Comparison of ENCODE assay signal across 20 cellular contexts in the genomic region with DNA sequence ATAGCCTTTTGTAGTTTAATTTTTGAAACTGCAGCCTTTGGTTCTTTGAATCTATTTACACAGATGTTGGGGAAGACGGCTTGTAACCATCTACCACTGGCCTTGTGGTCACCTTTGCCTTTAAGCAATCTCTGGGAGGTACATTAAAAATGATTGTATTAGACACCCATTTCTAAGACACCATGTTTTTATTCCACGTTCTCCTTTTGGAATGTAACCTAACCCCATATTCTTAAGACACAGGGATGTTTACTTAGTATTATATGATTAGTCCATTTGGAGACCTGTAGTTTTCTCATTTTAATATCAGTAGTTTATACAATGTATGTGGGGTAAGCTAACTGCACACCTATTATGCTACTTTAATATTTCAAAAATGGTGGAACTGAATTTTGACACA.
DNase-seq lines count a peak whose midpoint lies in the region; ATAC-seq and TF ChIP-seq lines count a peak whose summit lies in the region.
"Had no signal": no experiment of that assay in that cellular context is flagged by ENCODE, and none has a peak within 500 bp of the region (broad histone marks: within the 10 kb centered on the region; RNA-seq: fewer than 3 reads in every experiment).

No MANE protein-coding gene starts in this region.

- no peaks in the 10 kb centered on the region for H3K36me3 Mint-ChIP-seq in osteocyte (ENCODE audit: unreplicated experiment)
- no peaks in the 10 kb centered on the region for H3K36me3 Mint-ChIP-seq in activated CD8-positive, alpha-beta T cell treated with anti-CD3 and anti-CD28 coated beads, Interleukin-2, amount 10 ng/mL, durations not matched to agents 7 days and 5 days (ENCODE audit: low read depth)
- H3K36me3 Mint-ChIP-seq: CD4-positive, alpha-beta memory T cell; IgD-negative memory B cell had no signal

- BruUV-seq in PC-3 (replicated peaks; lab: Mats Ljungman, UMichigan) = no TSS peak

- H3K27me3 Mint-ChIP-seq in osteocyte (ENCODE audit: unreplicated experiment) = no peaks in the 10 kb centered on the region
- H3K27me3 Mint-ChIP-seq in activated CD8-positive, alpha-beta T cell treated with anti-CD3 and anti-CD28 coated beads, Interleukin-2, amount 10 ng/mL, durations not matched to agents 7 days and 5 days (ENCODE audit: low read depth) = no peaks in the 10 kb centered on the region
- H3K27me3 Mint-ChIP-seq: CD4-positive, alpha-beta memory T cell; IgD-negative memory B cell had no signal

- H3K27me3 ChIP-seq in GM23248 (replicated peaks; ENCODE audit: insufficient read depth) (no peaks in the 10 kb centered on the region), PC-3 (ENCODE audit: low read length) (peaks cover 5% of the 10 kb centered on the region; the same call in 1 of the 2 replicates)
- H3K27me3 ChIP-seq: BE2C, SJSA1 had no signal

- in situ Hi-C loops in GM23248 (cut with MboI) = no loop called here

- no peak overlapping the region for H3K4me3 Mint-ChIP-seq in osteocyte (ENCODE audit: unreplicated experiment)
- no peak overlapping the region for H3K4me3 Mint-ChIP-seq in activated CD8-positive, alpha-beta T cell treated with anti-CD3 and anti-CD28 coated beads, Interleukin-2, amount 10 ng/mL, durations not matched to agents 7 days and 5 days
- H3K4me3 Mint-ChIP-seq: CD4-positive, alpha-beta memory T cell; IgD-negative memory B cell had no signal

- no peaks in the 10 kb centered on the region for H4K20me1 ChIP-seq in GM23248 (ENCODE audit: insufficient read depth)
- no peaks in the 10 kb centered on the region for H4K20me1 ChIP-seq in PC-3 (ENCODE audit: low read length)

- peak; percentile 63 for ATAC-seq in PC-3
- no peak for ATAC-seq in activated CD8-positive, alpha-beta T cell treated with anti-CD3 and anti-CD28 coated beads, Interleukin-2, amount 10 ng/mL, durations not matched to agents 7 days and 5 days
- ATAC-seq in GM18861 (IDR thresholded peaks at IDR 0.05; ENCODE audit: unreplicated experiment) = no peak
- ATAC-seq: GM12878 had no signal

- H3F3A ChIP-seq in GM23248 (ENCODE audit: insufficient read depth) (peaks cover 11% of the 10 kb centered on the region; the same call in 1 of the 2 replicates), PC-3 (ENCODE audit: low read length, unreplicated experiment) (no peaks in the 10 kb centered on the region)

- no peak for TF ChIP-seq CTCF in PC-3 (conservative IDR thresholded peaks at IDR 0.05; ENCODE audit: low read depth, low read length)
- TF ChIP-seq CTCF in osteocyte (IDR thresholded peaks at IDR 0.05) = no peak

- no peak for DNase-seq in GM23248
- peak; percentile 42 for DNase-seq in PC-3
- DNase-seq in fibroblast of gingiva (ENCODE audit: low read depth) = peak; percentile 41
- DNase-seq in osteocyte (ENCODE audit: extremely low spot score, unreplicated experiment) = no peak
- DNase-seq in activated CD8-positive, alpha-beta T cell treated with anti-CD3 and anti-CD28 coated beads, Interleukin-2, amount 10 ng/mL, durations not matched to agents 7 days and 5 days = no peak
- no peak for DNase-seq in GF-D8 (lab: John Stamatoyannopoulos, UW)
- DNase-seq in RKO (ENCODE audit: low spot score) = no peak
- DNase-seq: BE2C; Calu3; CD4-positive, alpha-beta memory T cell; Kasumi-1; MV-4-11; NCI-H1417; NCI-H1930; NCI-H2171; NCI-H446 treated with DMSO at 0.1 percent for 48 hours had no signal

- H3K4me3 ChIP-seq in GM23248 (no peak overlapping the region), PC-3 (ENCODE audit: low read length) (no peak overlapping the region)
- H3K4me3 ChIP-seq: GM12878, SJSA1 had no signal

- CTCF ChIA-PET in PC-3 (lab: Charles Lee) = no interaction called here
- CTCF ChIA-PET in activated CD8-positive, alpha-beta T cell treated with anti-CD3 and anti-CD28 coated beads, Interleukin-2, amount 10 ng/mL, durations not matched to agents 7 days and 5 days (lab: Charles Lee) = no interaction called here

- H3K9me3 Mint-ChIP-seq in osteocyte (ENCODE audit: unreplicated experiment) = peaks cover 4% of the 10 kb centered on the region
- no peaks in the 10 kb centered on the region for H3K9me3 Mint-ChIP-seq in activated CD8-positive, alpha-beta T cell treated with anti-CD3 and anti-CD28 coated beads, Interleukin-2, amount 10 ng/mL, durations not matched to agents 7 days and 5 days (ENCODE audit: insufficient read depth)
- H3K9me3 Mint-ChIP-seq: IgD-negative memory B cell had no signal

- H3K79me2 ChIP-seq in GM23248 (ENCODE audit: insufficient read depth) (no peaks in the 10 kb centered on the region), PC-3 (ENCODE audit: low read length) (no peaks in the 10 kb centered on the region)

- peak overlapping the region; percentile 87 for H3K27ac Mint-ChIP-seq in osteocyte (ENCODE audit: unreplicated experiment)
- no peak overlapping the region for H3K27ac Mint-ChIP-seq in activated CD8-positive, alpha-beta T cell treated with anti-CD3 and anti-CD28 coated beads, Interleukin-2, amount 10 ng/mL, durations not matched to agents 7 days and 5 days
- H3K27ac Mint-ChIP-seq: CD4-positive, alpha-beta memory T cell; IgD-negative memory B cell had no signal

- intact Hi-C loops in PC-3 (cut with micrococcal nuclease) = no loop called here

- H3K4me1 Mint-ChIP-seq in osteocyte (ENCODE audit: unreplicated experiment) = peaks cover 65% of the 10 kb centered on the region
- H3K4me1 Mint-ChIP-seq in activated CD8-positive, alpha-beta T cell treated with anti-CD3 and anti-CD28 coated beads, Interleukin-2, amount 10 ng/mL, durations not matched to agents 7 days and 5 days (ENCODE audit: low read depth) = no peaks in the 10 kb centered on the region
- H3K4me1 Mint-ChIP-seq: CD4-positive, alpha-beta memory T cell; IgD-negative memory B cell had no signal

- no peaks in the 10 kb centered on the region for H3K9me3 ChIP-seq in GM23248 (ENCODE audit: low read depth)
- H3K9me3 ChIP-seq in PC-3 (ENCODE audit: low read length) = no peaks in the 10 kb centered on the region
- H3K9me3 ChIP-seq: BE2C, SJSA1 had no signal

- peaks cover 44% of the 10 kb centered on the region for H3K4me1 ChIP-seq in GM23248 (ENCODE audit: insufficient read depth)
- no peaks in the 10 kb centered on the region; the same call in 1 of the 2 replicates for H3K4me1 ChIP-seq in PC-3 (ENCODE audit: insufficient read depth, low read length)
- H3K4me1 ChIP-seq: BE2C, SJSA1 had no signal

- no peak overlapping the region for H3K9ac ChIP-seq in GM23248
- no peak overlapping the region for H3K9ac ChIP-seq in PC-3 (ENCODE audit: low read length)

- H3K4me2 ChIP-seq in GM23248 (ENCODE audit: unreplicated experiment) (no peak overlapping the region), PC-3 (ENCODE audit: low read length) (no peak overlapping the region)

- H3K36me3 ChIP-seq in GM23248 (ENCODE audit: low read depth) (no peaks in the 10 kb centered on the region), PC-3 (ENCODE audit: low read depth, low read length) (no peaks in the 10 kb centered on the region)
- H3K36me3 ChIP-seq: BE2C, SJSA1 had no signal

- H3K27ac ChIP-seq in GM23248 (no peak overlapping the region), PC-3 (ENCODE audit: low read length) (no peak overlapping the region)
- H3K27ac ChIP-seq: SJSA1 had no signal

- WGBS in GM23248 (ENCODE audit: low coverage in 1 of 2, low lambda C conversion rate in 2 of 2, missing lambda C conversion rate in 2 of 2), 2 experiments = 64 to 84% methylated on average over 2 of the region's 2 CpGs

- H3K9me2 ChIP-seq in GM23248 (ENCODE audit: insufficient read depth) = no peaks in the 10 kb centered on the region; the same call in 1 of the 2 replicates
- H3K9me2 ChIP-seq in PC-3 (replicated peaks; ENCODE audit: low read length) = no peaks in the 10 kb centered on the region

- H2AFZ ChIP-seq in GM23248 (peak overlapping the region; percentile 67), PC-3 (ENCODE audit: low read length) (no peak overlapping the region)

- POLR2A ChIA-PET in PC-3 (lab: Charles Lee; ENCODE audit: unreplicated experiment) = no interaction called here
- POLR2A ChIA-PET in activated CD8-positive, alpha-beta T cell treated with anti-CD3 and anti-CD28 coated beads, Interleukin-2, amount 10 ng/mL, durations not matched to agents 7 days and 5 days (lab: Charles Lee) = no interaction called here

Comparison
In these comparisons a context has a peak if more than half of its experiments do, and no peak if none do; other contexts are left out.
1. DNase-seq: peak in PC-3 (single experiment) and fibroblast of gingiva (single experiment); none in GM23248 (single experiment), osteocyte (single experiment), activated CD8-positive, alpha-beta T cell treated with anti-CD3 and anti-CD28 coated beads, Interleukin-2, amount 10 ng/mL, durations not matched to agents 7 days and 5 days (single experiment), GF-D8 (single experiment) and RKO (single experiment).